Comparison of ENCODE assay signal across 1 cellular context in the genomic region with DNA sequence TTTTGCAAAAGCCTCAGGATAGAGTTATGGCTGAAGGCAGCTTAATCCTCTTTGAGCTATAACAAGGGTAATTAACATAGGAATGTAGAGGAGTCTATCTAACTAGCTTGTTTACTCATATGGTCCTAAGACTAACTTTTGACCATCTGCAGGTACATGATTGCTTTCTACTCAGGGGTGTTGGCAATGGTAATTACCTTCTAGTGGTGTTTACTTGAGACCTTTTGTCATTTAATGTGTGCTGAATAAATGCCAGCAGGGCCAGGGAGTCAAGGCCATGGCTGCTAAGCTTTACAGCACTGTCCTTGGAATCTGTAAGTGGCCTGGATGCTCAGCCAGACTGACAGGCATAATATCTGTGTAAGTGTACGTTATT.
A peak's percentile ranks its signal among the peaks of the same experiment; 100 is the strongest.
TF ChIP-seq lines count a peak whose summit lies in the region.

No MANE protein-coding gene starts in this region.

TF ChIP-seq in WTC11, 78 proteins besides CTCF, POLR2A, EP300 and RAD21 (continued from another document):
- TF ChIP-seq, protein P1, sequence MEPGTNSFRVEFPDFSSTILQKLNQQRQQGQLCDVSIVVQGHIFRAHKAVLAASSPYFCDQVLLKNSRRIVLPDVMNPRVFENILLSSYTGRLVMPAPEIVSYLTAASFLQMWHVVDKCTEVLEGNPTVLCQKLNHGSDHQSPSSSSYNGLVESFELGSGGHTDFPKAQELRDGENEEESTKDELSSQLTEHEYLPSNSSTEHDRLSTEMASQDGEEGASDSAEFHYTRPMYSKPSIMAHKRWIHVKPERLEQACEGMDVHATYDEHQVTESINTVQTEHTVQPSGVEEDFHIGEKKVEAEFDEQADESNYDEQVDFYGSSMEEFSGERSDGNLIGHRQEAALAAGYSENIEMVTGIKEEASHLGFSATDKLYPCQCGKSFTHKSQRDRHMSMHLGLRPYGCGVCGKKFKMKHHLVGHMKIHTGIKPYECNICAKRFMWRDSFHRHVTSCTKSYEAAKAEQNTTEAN (CRISPR knock-in tag; IDR thresholded peaks at IDR 0.05): 0 out of 2 replicates have a peak, but pooled peaks have one; percentile 47
- TF ChIP-seq FOXK1 (CRISPR knock-in tag; IDR thresholded peaks at IDR 0.05): peak; percentile 89; the same call in 1 of the 2 replicates
- TF ChIP-seq JUN (CRISPR knock-in tag; IDR thresholded peaks at IDR 0.05): no peak
- TF ChIP-seq OVOL2 (CRISPR knock-in tag; IDR thresholded peaks at IDR 0.05; ENCODE audit: borderline replicate concordance): no peak
- TF ChIP-seq, protein P2, sequence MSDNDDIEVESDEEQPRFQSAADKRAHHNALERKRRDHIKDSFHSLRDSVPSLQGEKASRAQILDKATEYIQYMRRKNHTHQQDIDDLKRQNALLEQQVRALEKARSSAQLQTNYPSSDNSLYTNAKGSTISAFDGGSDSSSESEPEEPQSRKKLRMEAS (CRISPR knock-in tag; IDR thresholded peaks at IDR 0.05): no peak
- peak; percentile 48; the same call in 1 of the 2 replicates for TF ChIP-seq TEAD1 (CRISPR knock-in tag; IDR thresholded peaks at IDR 0.05)
- no peak for TF ChIP-seq SMAD4 (CRISPR knock-in tag; IDR thresholded peaks at IDR 0.05)
- TF ChIP-seq ZNF416 (CRISPR knock-in tag; IDR thresholded peaks at IDR 0.05): no peak
- TF ChIP-seq, protein P3, sequence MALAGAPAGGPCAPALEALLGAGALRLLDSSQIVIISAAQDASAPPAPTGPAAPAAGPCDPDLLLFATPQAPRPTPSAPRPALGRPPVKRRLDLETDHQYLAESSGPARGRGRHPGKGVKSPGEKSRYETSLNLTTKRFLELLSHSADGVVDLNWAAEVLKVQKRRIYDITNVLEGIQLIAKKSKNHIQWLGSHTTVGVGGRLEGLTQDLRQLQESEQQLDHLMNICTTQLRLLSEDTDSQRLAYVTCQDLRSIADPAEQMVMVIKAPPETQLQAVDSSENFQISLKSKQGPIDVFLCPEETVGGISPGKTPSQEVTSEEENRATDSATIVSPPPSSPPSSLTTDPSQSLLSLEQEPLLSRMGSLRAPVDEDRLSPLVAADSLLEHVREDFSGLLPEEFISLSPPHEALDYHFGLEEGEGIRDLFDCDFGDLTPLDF (CRISPR knock-in tag; IDR thresholded peaks at IDR 0.05): no peak
- TF ChIP-seq FOXP1 (CRISPR knock-in tag; IDR thresholded peaks at IDR 0.05; ENCODE audit: borderline replicate concordance): no peak
- TF ChIP-seq ZNF232 (CRISPR knock-in tag; IDR thresholded peaks at IDR 0.05): no peak
- TF ChIP-seq ZNF396 (CRISPR knock-in tag; IDR thresholded peaks at IDR 0.05; ENCODE audit: borderline replicate concordance): no peak
- no peak for TF ChIP-seq GTF2I (CRISPR knock-in tag; conservative IDR thresholded peaks at IDR 0.05)
- TF ChIP-seq, protein P4, sequence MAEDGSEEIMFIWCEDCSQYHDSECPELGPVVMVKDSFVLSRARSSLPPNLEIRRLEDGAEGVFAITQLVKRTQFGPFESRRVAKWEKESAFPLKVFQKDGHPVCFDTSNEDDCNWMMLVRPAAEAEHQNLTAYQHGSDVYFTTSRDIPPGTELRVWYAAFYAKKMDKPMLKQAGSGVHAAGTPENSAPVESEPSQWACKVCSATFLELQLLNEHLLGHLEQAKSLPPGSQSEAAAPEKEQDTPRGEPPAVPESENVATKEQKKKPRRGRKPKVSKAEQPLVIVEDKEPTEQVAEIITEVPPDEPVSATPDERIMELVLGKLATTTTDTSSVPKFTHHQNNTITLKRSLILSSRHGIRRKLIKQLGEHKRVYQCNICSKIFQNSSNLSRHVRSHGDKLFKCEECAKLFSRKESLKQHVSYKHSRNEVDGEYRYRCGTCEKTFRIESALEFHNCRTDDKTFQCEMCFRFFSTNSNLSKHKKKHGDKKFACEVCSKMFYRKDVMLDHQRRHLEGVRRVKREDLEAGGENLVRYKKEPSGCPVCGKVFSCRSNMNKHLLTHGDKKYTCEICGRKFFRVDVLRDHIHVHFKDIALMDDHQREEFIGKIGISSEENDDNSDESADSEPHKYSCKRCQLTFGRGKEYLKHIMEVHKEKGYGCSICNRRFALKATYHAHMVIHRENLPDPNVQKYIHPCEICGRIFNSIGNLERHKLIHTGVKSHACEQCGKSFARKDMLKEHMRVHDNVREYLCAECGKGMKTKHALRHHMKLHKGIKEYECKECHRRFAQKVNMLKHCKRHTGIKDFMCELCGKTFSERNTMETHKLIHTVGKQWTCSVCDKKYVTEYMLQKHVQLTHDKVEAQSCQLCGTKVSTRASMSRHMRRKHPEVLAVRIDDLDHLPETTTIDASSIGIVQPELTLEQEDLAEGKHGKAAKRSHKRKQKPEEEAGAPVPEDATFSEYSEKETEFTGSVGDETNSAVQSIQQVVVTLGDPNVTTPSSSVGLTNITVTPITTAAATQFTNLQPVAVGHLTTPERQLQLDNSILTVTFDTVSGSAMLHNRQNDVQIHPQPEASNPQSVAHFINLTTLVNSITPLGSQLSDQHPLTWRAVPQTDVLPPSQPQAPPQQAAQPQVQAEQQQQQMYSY (CRISPR knock-in tag; IDR thresholded peaks at IDR 0.05): no peak
- TF ChIP-seq CBFB (CRISPR knock-in tag; IDR thresholded peaks at IDR 0.05; ENCODE audit: low read depth): no peak
- TF ChIP-seq GRHL2 (CRISPR knock-in tag; IDR thresholded peaks at IDR 0.05; ENCODE audit: insufficient replicate concordance, severe bottlenecking): no peak
- no peak for TF ChIP-seq TCF7 (CRISPR knock-in tag; IDR thresholded peaks at IDR 0.05; ENCODE audit: low read depth)
- no peak for TF ChIP-seq ZNF263 (CRISPR knock-in tag; IDR thresholded peaks at IDR 0.05; ENCODE audit: low read depth)
- TF ChIP-seq ETV6 (CRISPR knock-in tag; IDR thresholded peaks at IDR 0.05): no peak
- TF ChIP-seq HMGA2 (CRISPR knock-in tag; IDR thresholded peaks at IDR 0.05): no peak
- TF ChIP-seq, protein P5, sequence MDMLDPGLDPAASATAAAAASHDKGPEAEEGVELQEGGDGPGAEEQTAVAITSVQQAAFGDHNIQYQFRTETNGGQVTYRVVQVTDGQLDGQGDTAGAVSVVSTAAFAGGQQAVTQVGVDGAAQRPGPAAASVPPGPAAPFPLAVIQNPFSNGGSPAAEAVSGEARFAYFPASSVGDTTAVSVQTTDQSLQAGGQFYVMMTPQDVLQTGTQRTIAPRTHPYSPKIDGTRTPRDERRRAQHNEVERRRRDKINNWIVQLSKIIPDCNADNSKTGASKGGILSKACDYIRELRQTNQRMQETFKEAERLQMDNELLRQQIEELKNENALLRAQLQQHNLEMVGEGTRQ (CRISPR knock-in tag; IDR thresholded peaks at IDR 0.05): no peak
- no peak for TF ChIP-seq ESRRA (CRISPR knock-in tag; IDR thresholded peaks at IDR 0.05; ENCODE audit: borderline replicate concordance)
- no peak for TF ChIP-seq PRRX2 (CRISPR knock-in tag; IDR thresholded peaks at IDR 0.05)
- TF ChIP-seq GABPB1 (CRISPR knock-in tag; IDR thresholded peaks at IDR 0.05): no peak
